20 cellular contexts compared by ENCODE assay signal in the genomic region with DNA sequence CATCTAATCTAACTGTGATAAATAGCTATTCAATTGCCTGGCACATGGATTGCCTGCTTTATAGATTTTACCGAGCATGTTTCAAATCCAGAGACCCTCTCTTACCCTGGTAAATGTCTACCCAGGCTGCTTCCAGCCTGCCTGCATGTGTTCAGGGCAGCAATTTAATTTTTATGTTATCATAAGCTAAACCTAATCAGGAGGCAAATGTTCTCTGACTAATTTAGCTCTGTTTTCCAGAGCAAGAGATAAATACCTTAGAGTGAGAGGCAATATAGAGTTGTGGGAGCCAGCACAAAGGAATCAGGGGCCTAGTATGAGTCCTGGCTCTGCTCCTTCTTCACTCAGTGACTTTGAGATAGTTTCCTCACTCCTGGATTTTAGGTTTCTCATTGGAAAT. TPM values are rescaled to one million over a fixed set of nuclear protein-coding genes. Genes with fewer than 3 reads are reported as not detected.
A peak's percentile ranks its signal among the peaks of the same experiment; 100 is the strongest.
DNase-seq lines count a peak whose midpoint lies in the region; ATAC-seq and TF ChIP-seq lines count a peak whose summit lies in the region.
"Had no signal": no experiment of that assay in that cellular context is flagged by ENCODE, and none has a peak within 500 bp of the region (broad histone marks: within the 10 kb centered on the region; RNA-seq: fewer than 3 reads in every experiment).

No MANE protein-coding gene starts in this region.

- H3K27me3 ChIP-seq in heart right ventricle (no peaks in the 10 kb centered on the region), thyroid gland (no peaks in the 10 kb centered on the region)
- H3K27me3 ChIP-seq: BLaER1 had no signal

- no peak for TF ChIP-seq POLR2A in thyroid gland (IDR thresholded peaks at IDR 0.05)

- H3K9me3 Mint-ChIP-seq in mesothelial cell of epicardium, result peaks cover 10% of the 10 kb centered on the region

- ATAC-seq in SK-N-SH treated with all-trans-retinoic acid at 6 μM for 48 hours (no peak; the same call in 2 of the 3 replicates), heart right ventricle (peak in 4 of 8 donors; percentile 26 to 51 (median 48)), GM21381 (IDR thresholded peaks at IDR 0.05; ENCODE audit: unreplicated experiment) (no peak)
- ATAC-seq: GM12878, PC-3 had no signal

- H3K4me1 ChIP-seq in heart right ventricle (peaks cover 0 to 60% (median 24%) of the 10 kb centered on the region in 9 donors), thyroid gland (peaks cover 72 to 79% of the 10 kb centered on the region in 2 donors)
- H3K4me1 ChIP-seq: A549 had no signal

- H3K4me3 ChIP-seq in heart right ventricle (no peak overlapping the region), thyroid gland (replicated peaks in 1 of 3) (no peak overlapping the region)
- H3K4me3 ChIP-seq: A549, BLaER1, GM12878 had no signal

- WGBS in heart right ventricle, 2 donors, result 43 to 53% methylated on average over 1 of the region's 1 CpG
- 94 to 100% methylated on average over 1 of the region's 1 CpG for WGBS in thyroid gland, 2 donors

- DNase-seq in heart right ventricle (no peak), mesothelial cell of epicardium (ENCODE audit: low spot score in 2 of 2, unreplicated experiment in 2 of 2) (no peak), thyroid gland (no peak), COLO829 (ENCODE audit: low spot score) (no peak), NCI-H2107 (lab: John Stamatoyannopoulos, UW) (no peak), midbrain (lab: John Stamatoyannopoulos, UW) (no peak)
- DNase-seq: Calu3; CD4-positive, alpha-beta memory T cell; GOT3; KG1; NCI-H1105 treated with DMSO at 0.1 percent for 48 hours; NCI-H345; NCI-H524 treated with DMSO at 0.1 percent for 48 hours; PC-3; RPMI8226 had no signal

- TF ChIP-seq CTCF in heart right ventricle (IDR thresholded peaks at IDR 0.05) (no peak), mesothelial cell of epicardium (IDR thresholded peaks at IDR 0.05; ENCODE audit: unreplicated experiment) (no peak), thyroid gland (IDR thresholded peaks at IDR 0.05) (no peak)

- H3K36me3 ChIP-seq in heart right ventricle, result no peaks in the 10 kb centered on the region
- no peaks in the 10 kb centered on the region for H3K36me3 ChIP-seq in thyroid gland
- H3K36me3 ChIP-seq: BLaER1 had no signal

- no peak overlapping the region for H3K4me3 Mint-ChIP-seq in mesothelial cell of epicardium
- H3K4me3 Mint-ChIP-seq: CD4-positive, alpha-beta memory T cell had no signal

- peaks cover 7% of the 10 kb centered on the region for H3K4me1 Mint-ChIP-seq in mesothelial cell of epicardium
- H3K4me1 Mint-ChIP-seq: CD4-positive, alpha-beta memory T cell had no signal

- H3K27ac Mint-ChIP-seq in mesothelial cell of epicardium, result peak overlapping the region; percentile 31
- H3K27ac Mint-ChIP-seq: CD4-positive, alpha-beta memory T cell had no signal

- H3K27ac ChIP-seq in heart right ventricle, result peak overlapping the region; percentile 28 to 82 (median 66)
- peak overlapping the region; percentile 43 to 95 (median 83) for H3K27ac ChIP-seq in thyroid gland
- H3K27ac ChIP-seq: A549, BLaER1 had no signal

- H3K27me3 Mint-ChIP-seq in mesothelial cell of epicardium (ENCODE audit: low read depth), result peaks cover 5% of the 10 kb centered on the region
- H3K27me3 Mint-ChIP-seq: CD4-positive, alpha-beta memory T cell had no signal

- H3K36me3 Mint-ChIP-seq in mesothelial cell of epicardium, result no peaks in the 10 kb centered on the region
- H3K36me3 Mint-ChIP-seq: CD4-positive, alpha-beta memory T cell had no signal

- intact Hi-C loops in heart right ventricle (cut with DNase I) (loop anchor here in 1 of 10 donors (5.0 kb wide), 1 partner anchor 38 kb away; the partner anchor contains the start of gene PARM1), thyroid gland (cut with DNase I) (no loop called here)

- peaks cover 0 to 7% (median 0%) of the 10 kb centered on the region in 11 donors for H3K9me3 ChIP-seq in heart right ventricle
- H3K9me3 ChIP-seq in thyroid gland, result no peaks in the 10 kb centered on the region
- H3K9me3 ChIP-seq: A549, BLaER1 had no signal

TF ChIP-seq in SK-N-SH treated with all-trans-retinoic acid at 6 μM for 48 hours, 23 proteins besides CTCF, POLR2A, EP300 and RAD21:
- TF ChIP-seq TCF4 (CRISPR knock-in tag; IDR thresholded peaks at IDR 0.05; ENCODE audit: borderline replicate concordance), result peak; percentile 67; the same call in 1 of the 2 replicates
- no peak for TF ChIP-seq OSR1 (CRISPR knock-in tag; IDR thresholded peaks at IDR 0.05)

RNA-seq across cellular contexts. Expression of gene PARM1, which starts 37.7 kb away (rescaled TPM):
- total RNA-seq in heart right ventricle (100 to 1,000 TPM in 3 of 10 donors, 10 to 100 TPM in 7; 34.2 to 119 (median 80.9) TPM), mesothelial cell of epicardium (12.6 to 13.9 TPM (median 13.6 TPM) in 3 replicates), thyroid gland (100 to 1,000 TPM; 319 to 575 (median 470) TPM)
- polyA plus RNA-seq in heart right ventricle, result 10 to 100 TPM; 19.7 to 24.3 TPM
- total RNA-seq: CD4-positive, alpha-beta memory T cell had no signal
